ENCODE assay signal across 1 cellular context in genomic region chr15:98901438-98901837, GRCh38.
TF ChIP-seq lines count a peak whose summit lies in the region.

No MANE protein-coding gene starts in this region.

TF ChIP-seq in GM23338, 12 proteins besides CTCF, POLR2A, EP300 and RAD21 (continued from another document):
- TF ChIP-seq ZNF462 (CRISPR knock-in tag; IDR thresholded peaks at IDR 0.05), result no peak
- no peak for TF ChIP-seq ETS1 (IDR thresholded peaks at IDR 0.05)
- TF ChIP-seq EZH2phosphoT487 (IDR thresholded peaks at IDR 0.05; ENCODE audit: unreplicated experiment), result no peak
- no peak for TF ChIP-seq EZH2 (IDR thresholded peaks at IDR 0.05; ENCODE audit: low read depth, unreplicated experiment)
